Comparison of ENCODE assay signal across 30 cellular contexts in the genomic region with DNA sequence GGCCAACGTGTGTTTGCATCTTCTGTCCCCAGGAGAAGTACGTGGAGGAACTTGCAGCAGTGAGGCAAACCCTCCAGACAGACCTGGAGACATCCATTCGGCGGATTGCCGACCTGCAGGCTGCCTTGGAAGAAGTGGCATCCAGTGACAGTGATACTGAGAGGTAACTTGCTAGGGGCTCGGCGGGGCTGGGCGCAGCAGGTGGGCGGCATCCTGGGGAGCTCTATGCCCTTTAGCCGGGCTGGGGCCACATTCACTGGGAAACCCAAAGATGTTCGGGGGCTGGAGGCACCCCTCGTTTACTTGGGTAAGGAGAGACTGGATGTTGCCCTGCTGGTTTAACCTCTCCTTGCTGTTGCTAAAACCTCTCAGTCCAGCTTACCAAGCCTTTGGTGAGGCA.
"Had no signal": no experiment of that assay in that cellular context is flagged by ENCODE, and none has a peak within 500 bp of the region (broad histone marks: within the 10 kb centered on the region; RNA-seq: fewer than 3 reads in every experiment).

No MANE protein-coding gene starts in this region.

- FAIRE-seq: TTC549 had no signal

- H3K4me3 ChIP-seq: ascending aorta, breast epithelium had no signal

- H3K4me1 ChIP-seq: ascending aorta, breast epithelium had no signal

- H3K9me3 ChIP-seq: ascending aorta, breast epithelium had no signal

- H3K27me3 ChIP-seq: ascending aorta had no signal

- DNase-seq: activated B cell treated with CpG ODN at 0.5 μM for 24 hours; activated CD4-positive, alpha-beta memory T cell treated with anti-CD3 and anti-CD28 coated beads for 36 hours; activated CD4-positive, alpha-beta T cell treated with anti-CD3 and anti-CD28 coated beads for 4 hours; activated CD4-positive, alpha-beta T cell treated with anti-CD3 and anti-CD28 coated beads, Interleukin-2, amount 10 ng/mL, durations not matched to agents 24 days and 14 days; activated CD4-positive, alpha-beta T cell treated with anti-CD3 and anti-CD28 coated beads, Interleukin-2, amount 50 U/mL, for 1 hour; activated CD4-positive, alpha-beta T cell treated with anti-CD3 and anti-CD28 coated beads, Interleukin-2, amount 50 U/mL, for 4 hours; activated CD4-positive, CD25-positive, alpha-beta regulatory T cell treated with anti-CD3 and anti-CD28 coated beads, Interleukin-2, amount 50 U/mL, for 72 hours; activated CD8-positive, alpha-beta memory T cell treated with anti-CD3 and anti-CD28 coated beads, Interleukin-2, amount 50 U/mL, for 4 hours; activated CD8-positive, alpha-beta T cell treated with anti-CD3 and anti-CD28 coated beads for 36 hours; activated effector memory CD4-positive, alpha-beta T cell treated with Interleukin-2 at 50 U/mL for 16 hours; activated gamma-delta T cell; activated naive CD4-positive, alpha-beta T cell treated with anti-CD3 and anti-CD28 coated beads, Interleukin-2, amount 10 ng/mL, durations not matched to agents 7 days and 5 days; activated naive CD4-positive, alpha-beta T cell treated with Interleukin-2 at 50 U/mL for 16 hours; activated naive CD8-positive, alpha-beta T cell treated with anti-CD3 and anti-CD28 coated beads, Interleukin-2, amount 10 ng/mL, durations not matched to agents 7 days and 5 days; activated naive CD8-positive, alpha-beta T cell treated with anti-CD3 and anti-CD28 coated beads, Interleukin-2, amount 50 U/mL, for 24 hours; activated T-cell treated with anti-CD3 and anti-CD28 coated beads for 4 hours; activated T-cell treated with anti-CD3 and anti-CD28 coated beads, Interleukin-2, amount 50 U/mL, for 1 hour; activated T-cell treated with anti-CD3 and anti-CD28 coated beads, Interleukin-2, amount 50 U/mL, for 4 hours; activated T-cell treated with anti-CD3 and anti-CD28 coated beads, Interleukin-2, amount 50 U/mL, for 72 hours; amygdala; anterior cingulate cortex; cerebellar nuclear complex; SW 1271; T-helper 1 cell; T-helper 2 cell; T-helper 9 cell had no signal

- H3K36me3 ChIP-seq: breast epithelium had no signal

- H3K27ac ChIP-seq: ascending aorta, breast epithelium, VCaP had no signal
